8 cellular contexts compared by ENCODE assay signal in the genomic region with DNA sequence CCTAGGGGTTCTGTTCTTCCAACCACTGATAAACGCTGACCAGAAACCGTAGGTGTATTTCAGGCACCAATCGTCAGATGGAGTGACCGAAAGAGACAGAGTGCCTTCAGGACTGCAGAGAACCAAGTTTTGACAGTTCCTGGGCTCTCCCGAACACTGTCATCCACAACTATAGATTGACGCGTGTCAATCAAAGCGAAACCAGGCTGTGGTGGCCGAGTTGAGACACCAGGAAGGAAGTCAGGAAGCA. TPM values are rescaled to one million over a fixed set of nuclear protein-coding genes. Genes with fewer than 3 reads are reported as not detected.
A peak's percentile ranks its signal among the peaks of the same experiment; 100 is the strongest.
DNase-seq lines count a peak whose midpoint lies in the region; ATAC-seq and TF ChIP-seq lines count a peak whose summit lies in the region.

No MANE protein-coding gene starts in this region.

- H3K4me3 ChIP-seq in LNCaP clone FGC (ENCODE audit: low read depth, low read length), result peak overlapping the region; percentile 87

- H3K36me3 Mint-ChIP-seq in Calu3 (ENCODE audit: insufficient read depth, unreplicated experiment) (peaks cover 60% of the 10 kb centered on the region), chondrocyte (ENCODE audit: low read depth) (no peaks in the 10 kb centered on the region), natural killer cell (peaks cover 7% of the 10 kb centered on the region)

- no peak for TF ChIP-seq CTCF in Calu3 (IDR thresholded peaks at IDR 0.05; ENCODE audit: unreplicated experiment)
- no peak for TF ChIP-seq CTCF in LNCaP clone FGC (IDR thresholded peaks at IDR 0.05; ENCODE audit: control insufficient read depth, extremely low read depth, insufficient read depth)
- no peak for TF ChIP-seq CTCF in chondrocyte (IDR thresholded peaks at IDR 0.05)
- no peak for TF ChIP-seq CTCF in natural killer cell (IDR thresholded peaks at IDR 0.05)

- H3K27me3 Mint-ChIP-seq in Calu3 (ENCODE audit: unreplicated experiment) (no peaks in the 10 kb centered on the region), chondrocyte (ENCODE audit: low read depth) (no peaks in the 10 kb centered on the region), natural killer cell (ENCODE audit: low read depth in 2 of 2) (peaks cover 8 to 9% of the 10 kb centered on the region in 2 donors)

- ATAC-seq in GM21447 (IDR thresholded peaks at IDR 0.05; ENCODE audit: unreplicated experiment) (peak; percentile 33), natural killer cell (peak; percentile 34 to 57 (median 46))

- DNase-seq in Calu3 (no peak), LNCaP clone FGC (ENCODE audit: low read depth) (no peak), chondrocyte (ENCODE audit: low spot score) (no peak), natural killer cell (no peak), HT-29 (ENCODE audit: low spot score) (no peak), NCI-H187 (lab: John Stamatoyannopoulos, UW) (no peak), DMS153 treated with DMSO at 0.1 percent for 48 hours (lab: John Stamatoyannopoulos, UW; ENCODE audit: unreplicated experiment) (no peak)

- H3K27ac Mint-ChIP-seq in Calu3 (ENCODE audit: unreplicated experiment), result peak overlapping the region; percentile 99
- peak overlapping the region; percentile 99 for H3K27ac Mint-ChIP-seq in chondrocyte (ENCODE audit: unreplicated experiment)
- peak overlapping the region; percentile 100 for H3K27ac Mint-ChIP-seq in natural killer cell

- H3K4me3 Mint-ChIP-seq in Calu3 (ENCODE audit: low read depth, unreplicated experiment) (peak overlapping the region; percentile 87), chondrocyte (ENCODE audit: unreplicated experiment) (peak overlapping the region; percentile 96), natural killer cell (peak overlapping the region; percentile 99)

- intact Hi-C loops in Calu3 (cut with micrococcal nuclease; ENCODE audit: unreplicated experiment) (loop anchor here (5.0 to 10.0 kb wide), 2 partner anchors 82 to 85 kb away; no protein-coding TSS in a partner anchor), natural killer cell (cut with micrococcal nuclease) (loop anchor here (1.0 to 2.0 kb wide), 4 partner anchors 25 to 102 kb away; no protein-coding TSS in a partner anchor)

- H3K4me1 Mint-ChIP-seq in Calu3 (ENCODE audit: low read depth, unreplicated experiment), result peaks cover 15% of the 10 kb centered on the region
- peaks cover 50% of the 10 kb centered on the region for H3K4me1 Mint-ChIP-seq in chondrocyte (ENCODE audit: low read depth)
- peaks cover 48 to 54% of the 10 kb centered on the region in 2 donors for H3K4me1 Mint-ChIP-seq in natural killer cell

- CTCF ChIA-PET in Calu3 (lab: Charles Lee), result interaction anchor here (0.8 to 1.7 kb wide), 4 partner anchors 25 to 79 kb away, joined by 3 to 5 read pairs (median 4); a partner anchor contains a TSS

- BruUV-seq in Calu3 (replicated peaks; lab: Mats Ljungman, UMichigan), result no TSS peak

- no peaks in the 10 kb centered on the region for H3K9me3 Mint-ChIP-seq in Calu3 (ENCODE audit: low read depth, unreplicated experiment)
- H3K9me3 Mint-ChIP-seq in chondrocyte (ENCODE audit: low read depth), result no peaks in the 10 kb centered on the region
- peaks cover 0 to 4% of the 10 kb centered on the region in 2 donors for H3K9me3 Mint-ChIP-seq in natural killer cell

RNA-seq across cellular contexts. Expression of a gene that starts 11.9 kb away (rescaled TPM):
- total RNA-seq in Calu3 (2022) (66.8 and 78.9 TPM in 2 replicates), chondrocyte (8.6 to 14.1 TPM (median 8.9 TPM) in 3 replicates), natural killer cell (1 to 10 TPM; 2.1 to 4.8 (median 4.1) TPM)
- 75.0 and 84.9 TPM in 2 replicates for total RNA-seq in HT-29 (2014; rRNA removed; shearing (Covaris generic))

RNA-seq across cellular contexts. Expression of a gene that starts 25.6 kb away (rescaled TPM):
- total RNA-seq in Calu3 (2022) (31.8 and 33.2 TPM in 2 replicates), chondrocyte (19.9 to 28.7 TPM (median 22.1 TPM) in 3 replicates), natural killer cell (100 to 1,000 TPM; 192 to 251 (median 237) TPM)
- total RNA-seq in HT-29 (2014; rRNA removed; shearing (Covaris generic)), result 5.9 and 17.7 TPM in 2 replicates

RNA-seq across cellular contexts. Expression of a gene that starts 26.8 kb away (rescaled TPM):
- total RNA-seq in Calu3 (2022) (62.3 and 66.8 TPM in 2 replicates), chondrocyte (30.2 to 52.1 TPM (median 32.7 TPM) in 3 replicates), natural killer cell (10 to 100 TPM; 23.6 to 30.0 (median 24.0) TPM)
- total RNA-seq in HT-29 (2014; rRNA removed; shearing (Covaris generic)), result 45.4 and 51.3 TPM in 2 replicates

RNA-seq across cellular contexts. Expression of a gene that starts 32.3 kb away (rescaled TPM):
- 3.7 and 3.9 TPM in 2 replicates for total RNA-seq in Calu3 (2022)
- 5.5 to 8.6 TPM (median 8.2 TPM) in 3 replicates for total RNA-seq in chondrocyte
- 10 to 100 TPM; 10.2 to 15.6 (median 11.6) TPM for total RNA-seq in natural killer cell
- 12.4 and 12.8 TPM in 2 replicates for total RNA-seq in HT-29 (2014; rRNA removed; shearing (Covaris generic))

RNA-seq across cellular contexts. Expression of a gene that starts 46.1 kb away (rescaled TPM):
- total RNA-seq in Calu3 (2022) (12.2 and 13.5 TPM in 2 replicates), chondrocyte (7.8 to 12.1 TPM (median 8.4 TPM) in 3 replicates), natural killer cell (100 to 1,000 TPM in 1 of 3 donors, 10 to 100 TPM in 2; 48.9 to 101 (median 96.1) TPM)
- total RNA-seq in HT-29 (2014; rRNA removed; shearing (Covaris generic)), result 12.6 and 14.5 TPM in 2 replicates
